Comparison of ENCODE assay signal across 12 cellular contexts in genomic region chr11:61345954-61346814, GRCh38. TPM values are rescaled to one million over a fixed set of nuclear protein-coding genes. Genes with fewer than 3 reads are reported as not detected.
A peak's percentile ranks its signal among the peaks of the same experiment; 100 is the strongest.
DNase-seq lines count a peak whose midpoint lies in the region; TF ChIP-seq lines count a peak whose summit lies in the region.
"Had no signal": no experiment of that assay in that cellular context is flagged by ENCODE, and none has a peak within 500 bp of the region (broad histone marks: within the 10 kb centered on the region; RNA-seq: fewer than 3 reads in every experiment).

No MANE protein-coding gene starts in this region.

- no peak for TF ChIP-seq POLR2A in suprapubic skin (IDR thresholded peaks at IDR 0.05)

- TF ChIP-seq CTCF in endothelial cell (IDR thresholded peaks at IDR 0.05; ENCODE audit: unreplicated experiment), result no peak
- no peak for TF ChIP-seq CTCF in suprapubic skin (IDR thresholded peaks at IDR 0.05)

- TF ChIP-seq EP300 in suprapubic skin (IDR thresholded peaks at IDR 0.05), result no peak

- H3K27ac Mint-ChIP-seq in activated T-cell treated with anti-CD3 and anti-CD28 coated beads, Interleukin-2, amount 50 U/mL, for 24 hours, result peak overlapping the region; percentile 22
- no peak overlapping the region for H3K27ac Mint-ChIP-seq in endothelial cell (ENCODE audit: unreplicated experiment)

- H3K4me1 Mint-ChIP-seq in activated T-cell treated with anti-CD3 and anti-CD28 coated beads, Interleukin-2, amount 50 U/mL, for 24 hours (ENCODE audit: low read depth), result no peaks in the 10 kb centered on the region
- peaks cover 8% of the 10 kb centered on the region for H3K4me1 Mint-ChIP-seq in endothelial cell (ENCODE audit: unreplicated experiment)

- peaks cover 26% of the 10 kb centered on the region for H3K4me1 ChIP-seq in suprapubic skin
- H3K4me1 ChIP-seq: thyroid gland had no signal

- H3K9me3 Mint-ChIP-seq in activated T-cell treated with anti-CD3 and anti-CD28 coated beads, Interleukin-2, amount 50 U/mL, for 24 hours, result no peaks in the 10 kb centered on the region
- H3K9me3 Mint-ChIP-seq in endothelial cell (ENCODE audit: unreplicated experiment), result no peaks in the 10 kb centered on the region

- no peak overlapping the region for H3K4me3 Mint-ChIP-seq in activated T-cell treated with anti-CD3 and anti-CD28 coated beads, Interleukin-2, amount 50 U/mL, for 24 hours
- peak overlapping the region; percentile 37 for H3K4me3 Mint-ChIP-seq in endothelial cell (ENCODE audit: unreplicated experiment)

- H3K9me3 ChIP-seq in suprapubic skin (no peaks in the 10 kb centered on the region), MG63 (no peaks in the 10 kb centered on the region)
- H3K9me3 ChIP-seq: thyroid gland had no signal

- 47% methylated on average over 9 of the region's 14 CpGs for WGBS in suprapubic skin

- peaks cover 73% of the 10 kb centered on the region for H3K36me3 Mint-ChIP-seq in activated T-cell treated with anti-CD3 and anti-CD28 coated beads, Interleukin-2, amount 50 U/mL, for 24 hours (ENCODE audit: low read depth)
- peaks cover 22% of the 10 kb centered on the region for H3K36me3 Mint-ChIP-seq in endothelial cell (ENCODE audit: low read depth, unreplicated experiment)

- H3K27me3 ChIP-seq in suprapubic skin, result no peaks in the 10 kb centered on the region
- H3K27me3 ChIP-seq in MG63, result no peaks in the 10 kb centered on the region
- H3K27me3 ChIP-seq: thyroid gland had no signal

- H3K36me3 ChIP-seq in suprapubic skin (peaks cover 60% of the 10 kb centered on the region), MG63 (peaks cover 11% of the 10 kb centered on the region)

- no peaks in the 10 kb centered on the region for H3K27me3 Mint-ChIP-seq in activated T-cell treated with anti-CD3 and anti-CD28 coated beads, Interleukin-2, amount 50 U/mL, for 24 hours
- H3K27me3 Mint-ChIP-seq in endothelial cell (ENCODE audit: unreplicated experiment), result peaks cover 8% of the 10 kb centered on the region

- no peak for DNase-seq in activated T-cell treated with anti-CD3 and anti-CD28 coated beads, Interleukin-2, amount 50 U/mL, for 24 hours
- DNase-seq in activated T-cell treated with anti-CD3 and anti-CD28 coated beads for 4 hours (no peak), endothelial cell (ENCODE audit: low spot score) (no peak), suprapubic skin (ENCODE audit: low spot score in 2 of 2) (no peak), 8988T (no peak), MG63 (no peak)
- DNase-seq: activated CD4-positive, alpha-beta T cell treated with anti-CD3 and anti-CD28 coated beads for 48 hours; activated gamma-delta T cell treated with Interleukin-2 at 50 U/mL for 16 hours; HCEC 1CT; midbrain; NCI-H1930; thyroid gland had no signal

- H3K27ac ChIP-seq in suprapubic skin, result peak overlapping the region; percentile 73
- H3K27ac ChIP-seq: thyroid gland had no signal

- H3K4me3 ChIP-seq in suprapubic skin (no peak overlapping the region), MG63 (no peak overlapping the region)
- H3K4me3 ChIP-seq: thyroid gland had no signal

RNA-seq across cellular contexts. Expression of gene TKFC, which starts 13.2 kb away (rescaled TPM):
- total RNA-seq in endothelial cell (ENCODE audit: unreplicated experiment) (53.1 TPM), suprapubic skin (10 to 100 TPM; 38.6 to 55.3 (median 47.8) TPM)
- total RNA-seq in MG63 (2014; rRNA removed; shearing (Covaris generic); ENCODE audit: low replicate concordance), result 12.9 and 36.0 TPM in 2 replicates

RNA-seq across cellular contexts. Expression of gene DDB1, which starts 13.3 kb away (rescaled TPM):
- total RNA-seq in endothelial cell (ENCODE audit: unreplicated experiment) (239 TPM), suprapubic skin (100 to 1,000 TPM; 151 to 219 (median 182) TPM)
- 170 and 250 TPM in 2 replicates for total RNA-seq in MG63 (2014; rRNA removed; shearing (Covaris generic); ENCODE audit: low replicate concordance)

RNA-seq across cellular contexts. Expression of gene CYB561A3, which starts 15.5 kb away (rescaled TPM):
- total RNA-seq in endothelial cell (ENCODE audit: unreplicated experiment), result 21.6 TPM
- 100 to 1,000 TPM in 1 of 4 donors, 10 to 100 TPM in 3; 39.9 to 110 (median 79.8) TPM for total RNA-seq in suprapubic skin
- 50.5 and 60.2 TPM in 2 replicates for total RNA-seq in MG63 (2014; rRNA removed; shearing (Covaris generic); ENCODE audit: low replicate concordance)

RNA-seq across cellular contexts. Expression of gene TMEM138, which starts 16.0 kb away (rescaled TPM):
- 18.8 TPM for total RNA-seq in endothelial cell (ENCODE audit: unreplicated experiment)
- total RNA-seq in suprapubic skin, result 10 to 100 TPM; 22.3 to 43.5 (median 34.2) TPM
- 15.0 and 70.0 TPM in 2 replicates for total RNA-seq in MG63 (2014; rRNA removed; shearing (Covaris generic); ENCODE audit: low replicate concordance)

RNA-seq across cellular contexts. Expression of gene TMEM216, which starts 46.2 kb away (rescaled TPM):
- total RNA-seq in endothelial cell (ENCODE audit: unreplicated experiment), result 11.6 TPM
- 10 to 100 TPM in 1 of 4 donors, 1 to 10 TPM in 3; 6.0 to 15.4 (median 8.5) TPM for total RNA-seq in suprapubic skin
- 7.5 and 12.3 TPM in 2 replicates for total RNA-seq in MG63 (2014; rRNA removed; shearing (Covaris generic); ENCODE audit: low replicate concordance)
